ENCODE assay signal across 8 cellular contexts in the genomic region with DNA sequence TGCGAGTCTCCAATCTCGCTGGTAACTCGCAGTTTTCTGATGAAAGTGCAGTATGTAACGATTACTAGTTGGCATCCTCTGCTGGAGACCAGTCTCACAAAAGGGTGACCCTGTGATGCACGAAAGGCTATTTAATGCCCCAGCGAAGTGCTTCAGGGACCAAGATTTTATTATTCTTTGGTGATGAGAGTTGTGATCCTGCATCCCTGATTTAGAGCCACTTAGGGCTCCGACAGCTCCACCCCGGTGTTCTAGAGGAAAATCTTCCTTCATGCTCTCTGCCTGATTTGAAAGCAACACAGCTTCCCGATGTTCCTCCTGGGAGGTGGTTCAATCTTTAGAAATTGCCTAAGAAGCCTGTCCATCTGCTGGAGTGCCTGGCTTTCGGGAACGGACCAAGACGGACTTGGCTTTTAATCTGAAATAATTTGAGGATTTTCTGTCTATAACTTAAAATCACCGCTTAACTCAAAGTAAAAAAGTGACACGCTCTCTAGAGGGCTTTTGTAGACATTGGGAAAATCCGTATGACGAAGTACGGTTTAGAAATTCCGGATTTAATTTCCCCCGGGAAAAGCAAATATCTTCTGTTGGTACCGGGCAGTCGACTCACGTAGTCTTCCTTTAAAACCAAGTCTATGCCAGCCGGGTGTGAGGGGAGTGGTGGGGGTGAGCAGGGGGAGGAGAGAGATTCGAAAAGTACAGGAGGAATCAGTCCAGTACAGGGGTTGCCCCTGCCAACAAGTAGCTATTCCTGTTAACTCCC. TPM values are rescaled to one million over a fixed set of nuclear protein-coding genes. Genes with fewer than 3 reads are reported as not detected.
DNase-seq lines count a peak whose midpoint lies in the region; ATAC-seq and TF ChIP-seq lines count a peak whose summit lies in the region.

No MANE protein-coding gene starts in this region.

- no peak overlapping the region for H3K27ac Mint-ChIP-seq in activated CD4-positive, alpha-beta T cell treated with anti-CD3 and anti-CD28 coated beads for 36 hours

- CTCF ChIA-PET in activated CD4-positive, alpha-beta T cell treated with anti-CD3 and anti-CD28 coated beads for 36 hours (lab: Charles Lee), result no interaction called here
- CTCF ChIA-PET in OCI-LY7 (lab: Charles Lee; ENCODE audit: unreplicated experiment), result no interaction called here

- peak overlapping the region; percentile 94 for H3K4me3 Mint-ChIP-seq in activated CD4-positive, alpha-beta T cell treated with anti-CD3 and anti-CD28 coated beads for 36 hours

- no peaks in the 10 kb centered on the region for H3K36me3 Mint-ChIP-seq in activated CD4-positive, alpha-beta T cell treated with anti-CD3 and anti-CD28 coated beads for 36 hours (ENCODE audit: low read depth)

- H3K36me3 ChIP-seq in OCI-LY7 (ENCODE audit: insufficient read depth, low read length) (no peaks in the 10 kb centered on the region), lower lobe of right lung (no peaks in the 10 kb centered on the region), thyroid gland (no peaks in the 10 kb centered on the region)

- peak; percentile 5 for DNase-seq in activated CD4-positive, alpha-beta T cell treated with anti-CD3 and anti-CD28 coated beads for 36 hours
- DNase-seq in activated CD4-positive, alpha-beta T cell treated with anti-CD3 and anti-CD28 coated beads, Interleukin-2, amount 50 U/mL, for 4 hours, result no peak
- peak; percentile 23 for DNase-seq in OCI-LY7 (ENCODE audit: low spot score)
- DNase-seq in coronary artery (ENCODE audit: low spot score), result no peak
- DNase-seq in lower lobe of right lung, result no peak
- DNase-seq in thyroid gland, result peak; percentile 49 to 56
- DNase-seq in iPS-NIHi11 (ENCODE audit: low spot score), result no peak

- H3K9me2 ChIP-seq in OCI-LY7 (ENCODE audit: insufficient read depth, low read length), result no peaks in the 10 kb centered on the region

- H2AFZ ChIP-seq in OCI-LY7 (ENCODE audit: low read length), result peak overlapping the region; percentile 94

- peaks cover 42% of the 10 kb centered on the region for H3K4me1 Mint-ChIP-seq in activated CD4-positive, alpha-beta T cell treated with anti-CD3 and anti-CD28 coated beads for 36 hours

- no peaks in the 10 kb centered on the region for H3K9me3 Mint-ChIP-seq in activated CD4-positive, alpha-beta T cell treated with anti-CD3 and anti-CD28 coated beads for 36 hours (ENCODE audit: low read depth)

- no peaks in the 10 kb centered on the region for H3K9me3 ChIP-seq in OCI-LY7 (ENCODE audit: low read length)
- no peaks in the 10 kb centered on the region for H3K9me3 ChIP-seq in lower lobe of right lung
- no peaks in the 10 kb centered on the region for H3K9me3 ChIP-seq in thyroid gland

- TF ChIP-seq CTCF in OCI-LY7 (conservative IDR thresholded peaks at IDR 0.05; ENCODE audit: low read length) (no peak), coronary artery (IDR thresholded peaks at IDR 0.05) (no peak), lower lobe of right lung (IDR thresholded peaks at IDR 0.05) (no peak), thyroid gland (IDR thresholded peaks at IDR 0.05) (no peak)

- peaks cover 22% of the 10 kb centered on the region for H3K79me2 ChIP-seq in OCI-LY7 (ENCODE audit: insufficient read depth, low read depth, low read length)

- peaks cover 22% of the 10 kb centered on the region for H3K4me1 ChIP-seq in OCI-LY7 (ENCODE audit: insufficient read depth, low read length, poor library complexity, severe bottlenecking)
- H3K4me1 ChIP-seq in lower lobe of right lung, result peaks cover 15% of the 10 kb centered on the region
- peaks cover 0 to 5% of the 10 kb centered on the region in 2 donors for H3K4me1 ChIP-seq in thyroid gland

- H4K20me1 ChIP-seq in OCI-LY7 (ENCODE audit: insufficient read depth, low read length), result 0 out of 2 replicates have a peak, but pooled peaks cover 3% of the 10 kb centered on the region

- no TSS peak for BruUV-seq in OCI-LY7 (replicated peaks; lab: Mats Ljungman, UMichigan)

- POLR2A ChIA-PET in activated CD4-positive, alpha-beta T cell treated with anti-CD3 and anti-CD28 coated beads for 36 hours (lab: Charles Lee), result no interaction called here
- POLR2A ChIA-PET in OCI-LY7 (lab: Charles Lee), result interaction anchor here (0.6 to 2.5 kb wide), 8 partner anchors 9 to 1254 kb away, joined by 3 to 15 read pairs (median 4); no protein-coding TSS in a partner anchor

- no peak for TF ChIP-seq POLR2A in thyroid gland (IDR thresholded peaks at IDR 0.05)

- peaks cover 28% of the 10 kb centered on the region for H3K27me3 Mint-ChIP-seq in activated CD4-positive, alpha-beta T cell treated with anti-CD3 and anti-CD28 coated beads for 36 hours

- H3K27ac ChIP-seq in OCI-LY7 (ENCODE audit: low read depth, low read length, poor library complexity, severe bottlenecking) (peak overlapping the region; percentile 92), coronary artery (peak overlapping the region; percentile 74 to 88), lower lobe of right lung (peak overlapping the region; percentile 90), thyroid gland (peak overlapping the region in 2 of 3 donors; percentile 92 to 95)

- H3K4me2 ChIP-seq in OCI-LY7 (ENCODE audit: low read length), result peak overlapping the region; percentile 94

- 5 to 6% methylated on average over 24 of the region's 24 CpGs for WGBS in thyroid gland, 2 donors

- no peak for ATAC-seq in activated CD4-positive, alpha-beta T cell treated with anti-CD3 and anti-CD28 coated beads for 36 hours
- ATAC-seq in lower lobe of right lung, result peak; percentile 20 to 46
- ATAC-seq in GM21515 (IDR thresholded peaks at IDR 0.05; ENCODE audit: unreplicated experiment), result no peak

- no peaks in the 10 kb centered on the region for H3K27me3 ChIP-seq in lower lobe of right lung (ENCODE audit: low read depth)
- H3K27me3 ChIP-seq in thyroid gland, result no peaks in the 10 kb centered on the region

- intact Hi-C loops in activated CD4-positive, alpha-beta T cell treated with anti-CD3 and anti-CD28 coated beads for 36 hours (cut with DNase I, micrococcal nuclease), result loop anchor here (1.0 to 10.0 kb wide), 16 partner anchors 311 to 1263 kb away; partner anchors contain the start of gene CBLB (in 1 of the 2)
- intact Hi-C loops in OCI-LY7 (cut with micrococcal nuclease; ENCODE audit: unreplicated experiment) (loop anchor here (1.0 to 5.0 kb wide), 4 partner anchors 153 to 1093 kb away; partner anchors contain the start of gene CBLB), lower lobe of right lung (cut with DNase I) (no loop called here), thyroid gland (cut with DNase I) (loop anchor here (10.0 kb wide), 1 partner anchor 149 kb away; no protein-coding TSS in a partner anchor)

- H3K4me3 ChIP-seq in OCI-LY7 (ENCODE audit: low read depth, low read length, poor library complexity, severe bottlenecking) (peak overlapping the region; percentile 74), coronary artery (peak overlapping the region; percentile 80), lower lobe of right lung (peak overlapping the region; percentile 69), thyroid gland (replicated peaks in 1 of 3) (peak overlapping the region; percentile 3 to 81 (median 29))

RNA-seq across cellular contexts. Expression of gene ALCAM, which starts 1.0 kb away (rescaled TPM):
- total RNA-seq in activated CD4-positive, alpha-beta T cell treated with anti-CD3 and anti-CD28 coated beads for 36 hours, result 10 to 100 TPM; 22.0 TPM
- 40.4 and 51.3 TPM in 2 replicates for total RNA-seq in OCI-LY7 (2014; rRNA removed; shearing (Covaris generic))
- 47.7 and 56.1 TPM in 2 replicates for total RNA-seq in OCI-LY7 (2022)
- total RNA-seq in lower lobe of right lung, result 174 TPM
- total RNA-seq in thyroid gland, result 100 to 1,000 TPM in 2 of 4 donors, 10 to 100 TPM in 2; 86.5 to 129 (median 108) TPM

Comparison
In these comparisons a context has a peak if more than half of its experiments do, and no peak if none do; other contexts are left out.
1. DNase-seq: peak in activated CD4-positive, alpha-beta T cell treated with anti-CD3 and anti-CD28 coated beads for 36 hours (single experiment), OCI-LY7 (single experiment) and thyroid gland (2 of 2); none in activated CD4-positive, alpha-beta T cell treated with anti-CD3 and anti-CD28 coated beads, Interleukin-2, amount 50 U/mL, for 4 hours (0 of 2), coronary artery (single experiment), lower lobe of right lung (single experiment) and iPS-NIHi11 (single experiment).
2. ATAC-seq: peak in lower lobe of right lung (2 of 2); none in activated CD4-positive, alpha-beta T cell treated with anti-CD3 and anti-CD28 coated beads for 36 hours (single experiment) and GM21515 (single experiment).
3. H3K4me3 ChIP-seq: peak in every context shown above with its lines; median percentile 80 in coronary artery; 74 in OCI-LY7; 69 in lower lobe of right lung; 29 in thyroid gland.
4. Peak in every context shown above with its lines, with median percentiles within 50 percentile points of each other: H3K27ac ChIP-seq.